ENCODE assay signal across 19 cellular contexts in genomic region chr11:10786451-10786850, GRCh38.
"Had no signal": no experiment of that assay in that cellular context is flagged by ENCODE, and none has a peak within 500 bp of the region (broad histone marks: within the 10 kb centered on the region; RNA-seq: fewer than 3 reads in every experiment).

No MANE protein-coding gene starts in this region.

- H3K4me3 ChIP-seq: ascending aorta, body of pancreas, SK-N-MC had no signal

- H3K36me3 ChIP-seq: ascending aorta, WERI-Rb-1 had no signal

- ATAC-seq: activated CD4-positive, alpha-beta T cell treated with anti-CD3 and anti-CD28 coated beads for 36 hours; body of pancreas had no signal

- H3K9me3 ChIP-seq: ascending aorta, body of pancreas had no signal

- H3K27ac ChIP-seq: ascending aorta, body of pancreas, SK-N-MC, WERI-Rb-1 had no signal

- H3K4me1 ChIP-seq: ascending aorta, body of pancreas had no signal

- DNase-seq: activated CD4-positive, alpha-beta memory T cell treated with anti-CD3 and anti-CD28 coated beads, Interleukin-2, amount 10 ng/mL, durations not matched to agents 7 days and 5 days; activated CD4-positive, alpha-beta T cell treated with anti-CD3 and anti-CD28 coated beads for 36 hours; activated CD4-positive, alpha-beta T cell treated with anti-CD3 and anti-CD28 coated beads, Interleukin-2, amount 50 U/mL, for 1 hour; activated naive CD4-positive, alpha-beta T cell treated with anti-CD3 and anti-CD28 coated beads, Interleukin-2, amount 50 U/mL, for 16 hours; activated T-cell treated with anti-CD3 and anti-CD28 coated beads for 4 hours; amniotic stem cell; body of pancreas; Kasumi-1; KBM-7; NCI-H1105; NCI-H1436; NCI-H1694 treated with DMSO at 0.1 percent for 48 hours; NCI-H2029 treated with DMSO at 0.1 percent for 48 hours; NCI-H446; NCI-H524; T-helper 1 cell; WERI-Rb-1 had no signal

- H3K27me3 ChIP-seq: ascending aorta, body of pancreas had no signal
